Comparison of ENCODE assay signal across 16 cellular contexts in genomic region chr3:146803746-146804145, GRCh38.
DNase-seq lines count a peak whose midpoint lies in the region; ATAC-seq and TF ChIP-seq lines count a peak whose summit lies in the region.
"Had no signal": no experiment of that assay in that cellular context is flagged by ENCODE, and none has a peak within 500 bp of the region (broad histone marks: within the 10 kb centered on the region; RNA-seq: fewer than 3 reads in every experiment).

No MANE protein-coding gene starts in this region.

- H3K27ac ChIP-seq in brain microvascular endothelial cell (peak overlapping the region; percentile 75), mesenchymal stem cell (ENCODE audit: low read length, poor library complexity, severe bottlenecking) (peak overlapping the region; percentile 91), mammary epithelial cell (ENCODE audit: insufficient read depth, low read depth, low read length) (no peak overlapping the region)
- H3K27ac ChIP-seq: cardiac muscle cell had no signal

- POLR2A ChIA-PET in GM10248 (lab: Yijun Ruan, JAX), result no interaction called here

- H4K91ac ChIP-seq in mesenchymal stem cell (ENCODE audit: low read length), result no peak overlapping the region

- peak overlapping the region; percentile 57 for H2BK5ac ChIP-seq in mesenchymal stem cell (ENCODE audit: low read depth, low read length, poor library complexity, severe bottlenecking)

- no peak overlapping the region for H3K18ac ChIP-seq in mesenchymal stem cell (ENCODE audit: low read depth in 1 of 2, low read length in 2 of 2)

- H2BK15ac ChIP-seq in mesenchymal stem cell (ENCODE audit: low read depth, poor library complexity, severe bottlenecking), result no peak overlapping the region

- H3K4ac ChIP-seq in mesenchymal stem cell (ENCODE audit: low read depth in 1 of 2, low read length in 2 of 2), result no peak overlapping the region

- BruUV-seq in mammary epithelial cell (replicated peaks; lab: Mats Ljungman, UMichigan), result no TSS peak

- no peak overlapping the region for H3K4me3 ChIP-seq in AG09309 (ENCODE audit: control insufficient read depth, low read depth, low read length)
- no peak overlapping the region for H3K4me3 ChIP-seq in brain microvascular endothelial cell (ENCODE audit: low read depth, low read length)
- no peak overlapping the region for H3K4me3 ChIP-seq in mesenchymal stem cell (ENCODE audit: insufficient read depth in 1 of 2, low read depth in 1 of 2, low read length in 2 of 2)
- H3K4me3 ChIP-seq in mammary epithelial cell (replicated peaks in 1 of 3; ENCODE audit: insufficient read depth in 1 of 3, low read depth in 2 of 3, low read length in 3 of 3), result no peak overlapping the region
- H3K4me3 ChIP-seq: cardiac muscle cell, lung, skin epidermis had no signal

- in situ Hi-C loops in brain microvascular endothelial cell (cut with HindIII; ENCODE audit: low pct_ligation_motif_present, low sequenced_read_pairs), result no loop called here
- in situ Hi-C loops in mammary epithelial cell (cut with MboI; ENCODE audit: low sequenced_read_pairs in 2 of 2), result loop anchor here in 1 of 2 donors (25.0 kb wide), 1 partner anchor 384 kb away; no protein-coding TSS in a partner anchor

- no peaks in the 10 kb centered on the region for H3K79me2 ChIP-seq in mammary epithelial cell (ENCODE audit: insufficient read depth, low read length)

- WGBS in mesenchymal stem cell, result 2% methylated on average over 2 of the region's 2 CpGs
- 80% methylated on average over 2 of the region's 2 CpGs for WGBS in mammary epithelial cell (ENCODE audit: low coverage, missing lambda C conversion rate)

- ATAC-seq in stimulated activated naive CD8-positive, alpha-beta T cell treated with anti-CD3 and anti-CD28 coated beads, Interleukin-15, Interleukin-2, amounts not matched to agents 100 U/mL and 50 U/mL, for 24 hours, result no peak

- no peak overlapping the region for H3K23ac ChIP-seq in mesenchymal stem cell (ENCODE audit: low read length in 2 of 2)

- H4K20me1 ChIP-seq in mammary epithelial cell (ENCODE audit: insufficient read depth, low read length), result no peaks in the 10 kb centered on the region

- no peak overlapping the region for H2BK120ac ChIP-seq in mesenchymal stem cell (ENCODE audit: low read depth, low read length)

- H3K4me2 ChIP-seq in mesenchymal stem cell (ENCODE audit: low read length, poor library complexity, severe bottlenecking), result no peak overlapping the region
- no peak overlapping the region for H3K4me2 ChIP-seq in mammary epithelial cell (ENCODE audit: insufficient read depth, low read depth, low read length)

- H3K9ac ChIP-seq in mesenchymal stem cell (ENCODE audit: low read length), result peak overlapping the region; percentile 70
- no peak overlapping the region for H3K9ac ChIP-seq in mammary epithelial cell (ENCODE audit: insufficient read depth, low read length)

- no peaks in the 10 kb centered on the region for H3K9me3 ChIP-seq in mesenchymal stem cell (ENCODE audit: control insufficient read depth, low read length)
- H3K9me3 ChIP-seq in mammary epithelial cell (replicated peaks; ENCODE audit: insufficient read depth, low read length), result no peaks in the 10 kb centered on the region

- CTCF ChIA-PET in mammary epithelial cell (lab: Charles Lee; ENCODE audit: low non-redundant PET), result no interaction called here
- CTCF ChIA-PET in GM10248 (lab: Yijun Ruan, JAX), result interaction anchor here (1.2 kb wide), 1 partner anchor 11 kb away, joined by 3 read pairs; no protein-coding TSS in a partner anchor

- H2AFZ ChIP-seq in mesenchymal stem cell (ENCODE audit: low read depth, low read length), result no peak overlapping the region
- no peak overlapping the region for H2AFZ ChIP-seq in mammary epithelial cell (ENCODE audit: low read depth, low read length)

- H3K36me3 ChIP-seq in brain microvascular endothelial cell (replicated peaks) (no peaks in the 10 kb centered on the region), mesenchymal stem cell (ENCODE audit: control insufficient read depth in 1 of 2, insufficient read depth in 2 of 2, low read depth in 1 of 2, low read length in 2 of 2) (no peaks in the 10 kb centered on the region), mammary epithelial cell (ENCODE audit: insufficient read depth, low read length) (no peaks in the 10 kb centered on the region)
- H3K36me3 ChIP-seq: cardiac muscle cell had no signal

- no peak for TF ChIP-seq CTCF in AG09309 (IDR thresholded peaks at IDR 0.05; ENCODE audit: control insufficient read depth, insufficient read depth, low read depth, low read length, missing control alignments)
- no peak for TF ChIP-seq CTCF in brain microvascular endothelial cell (IDR thresholded peaks at IDR 0.05; ENCODE audit: low read depth, low read length, missing control alignments)
- no peak for TF ChIP-seq CTCF in mammary epithelial cell (conservative IDR thresholded peaks at IDR 0.05 in 1 of 2, IDR thresholded peaks at IDR 0.05 in 1 of 2; ENCODE audit: extremely low read depth in 1 of 2, insufficient read depth in 1 of 2, low read depth in 1 of 2, low read length in 2 of 2)
- TF ChIP-seq CTCF in GM10248 (IDR thresholded peaks at IDR 0.05; ENCODE audit: control extremely low read depth, extremely low read depth, low read depth, missing control alignments), result no peak

- intact Hi-C loops in mammary epithelial cell (cut with micrococcal nuclease), result no loop called here

- H3K14ac ChIP-seq in mesenchymal stem cell (ENCODE audit: low read length in 2 of 2), result no peak overlapping the region

- H2BK12ac ChIP-seq in mesenchymal stem cell (ENCODE audit: low read length in 2 of 2), result no peak overlapping the region

- DNase-seq in AG09309 (ENCODE audit: low read depth) (peak; percentile 97), HS-5 (ENCODE audit: low read depth) (peak; percentile 63), brain microvascular endothelial cell (peak; percentile 91), mesenchymal stem cell (peak; percentile 79), mammary epithelial cell (no peak), GM10248 (ENCODE audit: extremely low spot score) (no peak)
- DNase-seq in stimulated activated naive CD8-positive, alpha-beta T cell treated with anti-CD3 and anti-CD28 coated beads, Interleukin-15, Interleukin-2, amounts not matched to agents 100 U/mL and 50 U/mL, for 24 hours, result no peak
- DNase-seq in activated CD4-positive, alpha-beta T cell treated with anti-CD3 and anti-CD28 coated beads, Interleukin-2, amount 50 U/mL, for 4 hours, result no peak
- DNase-seq: activated T-cell treated with anti-CD3 and anti-CD28 coated beads for 4 hours; CD4-positive, CD25-positive, alpha-beta regulatory T cell; NCI-H187; OCI-M1; T-helper 9 cell had no signal

- H3K4me1 ChIP-seq in mesenchymal stem cell (ENCODE audit: control insufficient read depth, insufficient read depth, low read depth, low read length) (no peaks in the 10 kb centered on the region), mammary epithelial cell (ENCODE audit: insufficient read depth, low read length) (no peaks in the 10 kb centered on the region)

- H2AK5ac ChIP-seq in mesenchymal stem cell (ENCODE audit: low read length, severe bottlenecking), result no peak overlapping the region

- H3K79me1 ChIP-seq in mesenchymal stem cell (replicated peaks; ENCODE audit: low read length, poor library complexity, severe bottlenecking), result no peaks in the 10 kb centered on the region

- dilution Hi-C loops in mammary epithelial cell (cut with HindIII; ENCODE audit: low sequenced_read_pairs), result no loop called here

- no peak overlapping the region for H4K8ac ChIP-seq in mesenchymal stem cell (ENCODE audit: low read length)

- H3K27me3 ChIP-seq in brain microvascular endothelial cell (replicated peaks) (no peaks in the 10 kb centered on the region), mesenchymal stem cell (ENCODE audit: control insufficient read depth in 1 of 2, insufficient read depth in 1 of 2, low read length in 2 of 2) (no peaks in the 10 kb centered on the region), mammary epithelial cell (ENCODE audit: insufficient read depth, low read length) (no peaks in the 10 kb centered on the region)
- H3K27me3 ChIP-seq: cardiac muscle cell had no signal

Comparison
In these comparisons a context has a peak if more than half of its experiments do, and no peak if none do; other contexts are left out.
1. DNase-seq: peak in AG09309 (single experiment), HS-5 (single experiment), brain microvascular endothelial cell (single experiment) and mesenchymal stem cell (single experiment); none in stimulated activated naive CD8-positive, alpha-beta T cell treated with anti-CD3 and anti-CD28 coated beads, Interleukin-15, Interleukin-2, amounts not matched to agents 100 U/mL and 50 U/mL, for 24 hours (single experiment), activated CD4-positive, alpha-beta T cell treated with anti-CD3 and anti-CD28 coated beads, Interleukin-2, amount 50 U/mL, for 4 hours (0 of 2), mammary epithelial cell (single experiment) and GM10248 (single experiment).